ENCODE assay signal across 8 cellular contexts in the genomic region with DNA sequence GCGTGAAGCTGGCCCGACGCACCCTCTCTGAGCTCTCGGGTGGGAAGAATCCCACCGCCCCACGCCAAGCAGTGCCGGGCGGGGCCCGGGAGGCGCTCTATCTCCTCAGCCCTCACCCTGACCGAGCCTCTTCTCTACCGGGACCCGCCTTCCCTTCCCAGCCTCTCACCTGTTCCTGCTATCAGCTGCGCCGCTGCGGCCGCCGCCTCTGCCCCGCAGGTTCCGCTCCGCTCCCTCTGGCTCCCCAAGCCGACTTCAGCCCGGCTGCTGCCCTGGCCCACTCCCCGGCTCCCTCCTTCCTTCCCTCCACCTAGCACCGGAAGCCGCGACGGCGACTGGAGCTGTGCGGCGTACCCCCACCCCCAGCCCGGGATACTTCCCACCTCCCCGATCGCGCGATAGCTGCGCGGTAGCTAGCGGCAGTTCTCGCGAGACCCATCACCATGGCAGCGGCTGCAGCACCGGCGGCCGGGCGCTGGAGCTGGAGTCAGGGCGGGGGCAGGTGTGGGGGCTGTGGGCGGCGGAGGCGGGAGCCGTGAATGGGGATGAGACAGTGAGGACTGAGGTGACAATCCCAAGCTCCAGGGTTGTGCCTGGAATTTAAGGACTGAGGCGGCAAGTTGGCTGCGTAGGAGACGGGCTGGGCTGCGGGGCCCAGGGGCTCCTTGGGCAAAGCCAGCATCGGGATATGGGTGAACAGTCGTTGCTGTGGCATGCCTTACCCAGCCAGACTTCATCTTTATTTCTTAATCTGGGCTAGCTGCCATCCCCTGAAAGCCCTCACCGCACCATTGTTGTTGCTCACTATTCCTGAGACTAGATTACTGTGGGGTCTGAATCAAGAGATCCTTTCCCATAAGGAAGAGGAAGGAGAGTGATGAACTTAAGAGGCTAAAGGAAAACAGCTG. TPM values are rescaled to one million over a fixed set of nuclear protein-coding genes. Genes with fewer than 3 reads are reported as not detected.
DNase-seq lines count a peak whose midpoint lies in the region; ATAC-seq and FAIRE-seq lines count a peak whose summit lies in the region.

Gene ARF3, minus strand, starts transcription at position 347 of the 908 bp plus-strand sequence. CDS start 16,392 bp downstream, outside the sequence.

- ATAC-seq in HG03460 (IDR thresholded peaks at IDR 0.05; ENCODE audit: unreplicated experiment) (peak; percentile 84), left lobe of liver (peak; percentile 96)

- DNase-seq in Ammon's horn (ENCODE audit: low spot score) (peak; percentile 96), GM19239 (ENCODE audit: insufficient read length, low spot score) (peak; percentile 98), NCI-H69 (lab: John Stamatoyannopoulos, UW) (peak; percentile 99), cortex of kidney (lab: John Stamatoyannopoulos, UW) (peak; percentile 26), left lobe of liver (ENCODE audit: low spot score) (peak; percentile 94)
- DNase-seq in activated CD4-positive, alpha-beta T cell treated with anti-CD3 and anti-CD28 coated beads, Interleukin-2, amount 50 U/mL, for 1 hour, result peak; percentile 91
- peak; percentile 92 to 95 for DNase-seq in stimulated activated CD4-positive, alpha-beta T cell treated with anti-CD3 and anti-CD28 coated beads, Interleukin-2, amount 100 ng/mL, for 24 hours

- peak; percentile 87 for FAIRE-seq in GM19239 (lab: Jason Lieb, UNC)

RNA-seq across cellular contexts. Expression of gene ARF3, which starts in this region (rescaled TPM):
- total RNA-seq in left lobe of liver, result 47.4 TPM

Comparison
In these comparisons a context has a peak if more than half of its experiments do, and no peak if none do; other contexts are left out.
1. Peak in every context shown above with its lines: DNase-seq and ATAC-seq.
2. DNase-seq: peak in every context shown above with its lines; median percentile 99 in NCI-H69; 98 in GM19239; 96 in Ammon's horn; 94 in left lobe of liver; 94 in stimulated activated CD4-positive, alpha-beta T cell treated with anti-CD3 and anti-CD28 coated beads, Interleukin-2, amount 100 ng/mL, for 24 hours; 91 in activated CD4-positive, alpha-beta T cell treated with anti-CD3 and anti-CD28 coated beads, Interleukin-2, amount 50 U/mL, for 1 hour; 26 in cortex of kidney.